In the genomic region with DNA sequence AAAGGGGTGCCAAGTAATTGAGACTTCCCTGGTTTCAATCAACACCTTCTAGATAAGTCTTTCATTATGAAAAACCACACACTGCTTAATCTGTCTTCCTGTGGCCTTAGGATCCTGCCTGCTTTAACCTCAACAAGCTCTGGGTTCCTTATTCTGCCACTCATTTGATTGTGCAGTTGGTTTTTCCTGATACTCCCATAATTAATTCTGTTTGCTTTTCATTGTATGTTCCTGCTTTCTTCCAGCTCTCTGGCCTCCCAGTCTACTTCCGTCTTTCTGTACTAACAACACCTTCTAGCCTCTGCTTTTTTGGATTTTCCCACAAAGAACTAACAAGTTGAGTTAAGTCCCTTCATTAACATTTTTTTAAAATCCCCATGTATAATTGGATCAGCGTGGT, we compare ENCODE assay signal across 15 cellular contexts. TPM values are rescaled to one million over a fixed set of nuclear protein-coding genes. Genes with fewer than 3 reads are reported as not detected.
DNase-seq lines count a peak whose midpoint lies in the region; TF ChIP-seq lines count a peak whose summit lies in the region.
"Had no signal": no experiment of that assay in that cellular context is flagged by ENCODE, and none has a peak within 500 bp of the region (broad histone marks: within the 10 kb centered on the region; RNA-seq: fewer than 3 reads in every experiment).

No MANE protein-coding gene starts in this region.

- H3K23ac ChIP-seq in H9 (ENCODE audit: insufficient read length, low read depth, low read length), result no peak overlapping the region

- no peaks in the 10 kb centered on the region for H3K36me3 Mint-ChIP-seq in H9 (ENCODE audit: insufficient read depth in 1 of 3, low read depth in 3 of 3)
- H3K36me3 Mint-ChIP-seq: naive B cell had no signal

- no peaks in the 10 kb centered on the region for H4K20me1 ChIP-seq in BLaER1 treated with 17β-estradiol and CSF1 and Interleukin-3, amounts not matched to agents 10 nM and 100 nM
- no peaks in the 10 kb centered on the region for H4K20me1 ChIP-seq in H9 (ENCODE audit: control insufficient read depth, insufficient read depth, insufficient read length)

- no peaks in the 10 kb centered on the region for H3K27me3 Mint-ChIP-seq in H9 (ENCODE audit: low read depth)

- no peak overlapping the region for H4K8ac ChIP-seq in H9 (replicated peaks; ENCODE audit: insufficient read length, low read depth, low read length)

- H3K4me1 Mint-ChIP-seq in H9, result no peaks in the 10 kb centered on the region

- H3K9ac ChIP-seq in BLaER1 treated with 17β-estradiol and CSF1 and Interleukin-3, amounts not matched to agents 10 nM and 100 nM, result no peak overlapping the region
- H3K9ac ChIP-seq in H9 (ENCODE audit: extremely low read depth, insufficient read length, low read length), result no peak overlapping the region

- H4K5ac ChIP-seq in H9 (ENCODE audit: insufficient read length, low read depth, low read length), result no peak overlapping the region

- no peak for TF ChIP-seq POLR2A in esophagus squamous epithelium (IDR thresholded peaks at IDR 0.05)

- intact Hi-C loops in esophagus squamous epithelium (cut with DNase I), result no loop called here

- H3K27me3 ChIP-seq in BLaER1 treated with 17β-estradiol and CSF1 and Interleukin-3, amounts not matched to agents 10 nM and 100 nM, result no peaks in the 10 kb centered on the region
- H3K27me3 ChIP-seq in SJCRH30, result no peaks in the 10 kb centered on the region
- peaks cover 0 to 5% (median 0%) of the 10 kb centered on the region in 4 donors for H3K27me3 ChIP-seq in esophagus squamous epithelium
- H3K27me3 ChIP-seq in H9 (ENCODE audit: insufficient read depth, low read length), result no peaks in the 10 kb centered on the region
- H3K27me3 ChIP-seq: ascending aorta had no signal

- H3K4me2 ChIP-seq in BLaER1 treated with 17β-estradiol and CSF1 and Interleukin-3, amounts not matched to agents 10 nM and 100 nM, result peak overlapping the region in 8 of 11 experiments; percentile 8 to 53 (median 30); a peak in 11 of 22 replicates
- no peak overlapping the region for H3K4me2 ChIP-seq in H9 (ENCODE audit: insufficient read depth, insufficient read length, low read length)

- no peaks in the 10 kb centered on the region for H3K36me3 ChIP-seq in BLaER1 treated with 17β-estradiol and CSF1 and Interleukin-3, amounts not matched to agents 10 nM and 100 nM
- H3K36me3 ChIP-seq in SJCRH30 (no peaks in the 10 kb centered on the region), esophagus squamous epithelium (no peaks in the 10 kb centered on the region)
- H3K36me3 ChIP-seq: ascending aorta, lower lobe of right lung had no signal

- H3K4ac ChIP-seq in H9 (ENCODE audit: low read depth, low read length), result no peak overlapping the region

- no peak overlapping the region for H3K27ac Mint-ChIP-seq in H9
- H3K27ac Mint-ChIP-seq: naive B cell had no signal

- no peak overlapping the region for H4K91ac ChIP-seq in H9 (ENCODE audit: insufficient read length, low read depth, low read length)

- no peaks in the 10 kb centered on the region for H3K9me3 Mint-ChIP-seq in H9
- H3K9me3 Mint-ChIP-seq: naive B cell had no signal

- no peaks in the 10 kb centered on the region for H3K79me1 ChIP-seq in H9 (ENCODE audit: insufficient read depth, low read depth, low read length, poor library complexity, severe bottlenecking)

- no peak overlapping the region for H3K14ac ChIP-seq in H9 (ENCODE audit: insufficient read depth, low read length)

- H3K79me2 ChIP-seq in H9 (ENCODE audit: insufficient read depth, low read length), result no peaks in the 10 kb centered on the region

- no peak overlapping the region for H3K27ac ChIP-seq in BLaER1 treated with 17β-estradiol and CSF1 and Interleukin-3, amounts not matched to agents 10 nM and 100 nM
- H3K27ac ChIP-seq in SJCRH30, result no peak overlapping the region
- peak overlapping the region in 3 of 4 donors; percentile 15 to 37 (median 30) for H3K27ac ChIP-seq in esophagus squamous epithelium
- no peak overlapping the region for H3K27ac ChIP-seq in H9 (ENCODE audit: insufficient read length, low read depth, low read length)
- H3K27ac ChIP-seq: ascending aorta, lower lobe of right lung had no signal

- DNase-seq in Jurkat, Clone E6-1 (ENCODE audit: low read depth, low spot score), result peak; percentile 11
- peak in 1 of 2 experiments; percentile 16 for DNase-seq in SJCRH30
- DNase-seq in esophagus squamous epithelium (lab: John Stamatoyannopoulos, UW), result no peak
- DNase-seq in NCI-H524 (lab: John Stamatoyannopoulos, UW), result no peak
- no peak for DNase-seq in H9
- no peak for DNase-seq in KG1 (lab: John Stamatoyannopoulos, UW)
- DNase-seq: activated naive CD4-positive, alpha-beta T cell treated with Interleukin-2 at 50 U/mL for 16 hours; HCEC 1CT; lower lobe of right lung; naive B cell; NCI-H2029; PC-3; T1000 had no signal

- H3K4me3 Mint-ChIP-seq in H9, result no peak overlapping the region
- H3K4me3 Mint-ChIP-seq: naive B cell had no signal

- H3K23me2 ChIP-seq in H9 (ENCODE audit: insufficient read length, low read depth, low read length, poor library complexity, severe bottlenecking), result no peaks in the 10 kb centered on the region

- no peak overlapping the region for H2AFZ ChIP-seq in H9 (ENCODE audit: low read length)

- H2BK120ac ChIP-seq in H9 (ENCODE audit: low read depth, low read length, poor library complexity, severe bottlenecking), result no peak overlapping the region

- no peak overlapping the region for H3K56ac ChIP-seq in H9 (ENCODE audit: insufficient read length, low read depth, low read length)

- TF ChIP-seq CTCF in esophagus squamous epithelium (IDR thresholded peaks at IDR 0.05) (no peak), H9 (conservative IDR thresholded peaks at IDR 0.05) (no peak)

- no peak overlapping the region for H3K4me3 ChIP-seq in BLaER1 treated with 17β-estradiol and CSF1 and Interleukin-3, amounts not matched to agents 10 nM and 100 nM
- no peak overlapping the region for H3K4me3 ChIP-seq in Jurkat, Clone E6-1 (ENCODE audit: low read length)
- H3K4me3 ChIP-seq in SJCRH30, result peak overlapping the region; percentile 1; the same call in 1 of the 2 replicates
- no peak overlapping the region for H3K4me3 ChIP-seq in esophagus squamous epithelium
- H3K4me3 ChIP-seq: ascending aorta, lower lobe of right lung had no signal

- 32 to 34% methylated on average over 1 to 2 of the region's 2 CpGs for WGBS in esophagus squamous epithelium, 2 donors
- no CpG with 5 or more reads among the region's 2 CpGs for WGBS in H9 (ENCODE audit: extremely low coverage, insufficient read length, low lambda C conversion rate)

- no peak overlapping the region for H2BK15ac ChIP-seq in H9 (ENCODE audit: low read depth, low read length)

- H2BK12ac ChIP-seq in H9 (ENCODE audit: insufficient read length, low read depth, low read length), result no peak overlapping the region

- H2AK5ac ChIP-seq in H9 (ENCODE audit: insufficient read length, low read length), result no peak overlapping the region

- no peaks in the 10 kb centered on the region for H3K9me3 ChIP-seq in BLaER1 treated with 17β-estradiol and CSF1 and Interleukin-3, amounts not matched to agents 10 nM and 100 nM (replicated peaks in 1 of 11)
- H3K9me3 ChIP-seq in SJCRH30 (replicated peaks) (no peaks in the 10 kb centered on the region), esophagus squamous epithelium (no peaks in the 10 kb centered on the region), H9 (ENCODE audit: control insufficient read depth, low read depth, low read length) (no peaks in the 10 kb centered on the region)
- H3K9me3 ChIP-seq: ascending aorta, lower lobe of right lung had no signal

- H3T11ph ChIP-seq in H9 (ENCODE audit: low read length), result no peak overlapping the region

- H2BK20ac ChIP-seq in H9 (ENCODE audit: low read depth, low read length, poor library complexity, severe bottlenecking), result no peak overlapping the region

- no peak overlapping the region for H3K18ac ChIP-seq in H9 (ENCODE audit: insufficient read length, low read depth, low read length)

- H3K4me1 ChIP-seq in BLaER1 treated with 17β-estradiol and CSF1 and Interleukin-3, amounts not matched to agents 10 nM and 100 nM, result peaks cover 0 to 24% (median 12%) of the 10 kb centered on the region in 10 experiments; a peak in 15 of 20 replicates
- H3K4me1 ChIP-seq in SJCRH30 (peaks cover 10% of the 10 kb centered on the region), esophagus squamous epithelium (peaks cover 0 to 31% (median 9%) of the 10 kb centered on the region in 3 donors), H9 (ENCODE audit: insufficient read depth, low read length) (no peaks in the 10 kb centered on the region)
- H3K4me1 ChIP-seq: ascending aorta, lower lobe of right lung had no signal

- H2BK5ac ChIP-seq in H9 (ENCODE audit: insufficient read length, low read length), result no peak overlapping the region

RNA-seq across cellular contexts. Expression of gene GCNT3, which starts 20.2 kb away (rescaled TPM):
- not detected for polyA plus RNA-seq in Jurkat, Clone E6-1 (2012; ENCODE audit: insufficient read depth, insufficient read length)
- total RNA-seq in SJCRH30 (2014; rRNA removed; shearing (Covaris generic)), result 0.08 TPM in 1 of 2 replicates, not detected in the other
- total RNA-seq in esophagus squamous epithelium, result 10 to 100 TPM in 3 of 4 donors, 1 to 10 TPM in 1; 8.8 to 30.2 (median 18.1) TPM
- not detected in 2 replicates for total RNA-seq in H9 (2021)
- total RNA-seq: ascending aorta had no signal

Comparison
In these comparisons a context has a peak if more than half of its experiments do, and no peak if none do; other contexts are left out.
1. H3K27ac ChIP-seq: peak in esophagus squamous epithelium (3 of 4); none in BLaER1 treated with 17β-estradiol and CSF1 and Interleukin-3, amounts not matched to agents 10 nM and 100 nM (0 of 11), SJCRH30 (single experiment) and H9 (single experiment).